Comparison of ENCODE assay signal across 2 cellular contexts in the genomic region with DNA sequence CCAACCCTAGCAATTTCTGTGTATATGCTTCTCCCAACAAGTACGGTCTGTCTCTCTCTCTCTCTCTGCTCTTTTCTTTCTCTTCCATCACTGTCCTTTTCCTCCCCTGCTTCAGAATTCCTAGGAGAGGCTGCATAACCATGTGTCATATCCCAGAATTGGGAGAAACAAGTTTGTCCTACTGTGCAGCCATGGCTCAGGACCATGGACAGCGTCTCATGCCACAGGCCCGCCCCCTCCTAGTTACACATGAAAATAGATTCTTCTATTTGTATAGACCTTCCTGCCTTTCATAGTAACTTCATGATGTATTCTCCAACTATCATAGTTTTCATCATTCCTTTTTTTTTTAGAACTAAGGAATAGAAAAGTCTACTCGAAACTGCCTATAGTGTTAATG.
A peak's percentile ranks its signal among the peaks of the same experiment; 100 is the strongest.
TF ChIP-seq lines count a peak whose summit lies in the region.

No MANE protein-coding gene starts in this region.

TF ChIP-seq in SK-N-SH, 30 proteins besides CTCF, POLR2A, EP300 and RAD21:
- TF ChIP-seq REST (IDR thresholded peaks at IDR 0.05; ENCODE audit: low read depth, low read length) (peak; percentile 89), SMC3 (IDR thresholded peaks at IDR 0.05; ENCODE audit: low read depth, low read length) (no peak)

TF ChIP-seq in SK-N-SH treated with all-trans-retinoic acid at 6 μM for 48 hours, 23 proteins besides CTCF, POLR2A, EP300 and RAD21 (continued from another document):
- TF ChIP-seq CREB5 (CRISPR knock-in tag; IDR thresholded peaks at IDR 0.05; ENCODE audit: low read depth) = no peak
- no peak for TF ChIP-seq OSR1 (CRISPR knock-in tag; IDR thresholded peaks at IDR 0.05)
- TF ChIP-seq TCF4 (CRISPR knock-in tag; IDR thresholded peaks at IDR 0.05; ENCODE audit: borderline replicate concordance) = no peak
- TF ChIP-seq TOX (CRISPR knock-in tag; IDR thresholded peaks at IDR 0.05; ENCODE audit: borderline replicate concordance) = no peak
